ENCODE assay signal across 9 cellular contexts in genomic region chr15:45790325-45790943, GRCh38.
A peak's percentile ranks its signal among the peaks of the same experiment; 100 is the strongest.
DNase-seq lines count a peak whose midpoint lies in the region; ATAC-seq lines count a peak whose summit lies in the region.
"Had no signal": no experiment of that assay in that cellular context is flagged by ENCODE, and none has a peak within 500 bp of the region (broad histone marks: within the 10 kb centered on the region; RNA-seq: fewer than 3 reads in every experiment).

No MANE protein-coding gene starts in this region.

- H3K4me3 Mint-ChIP-seq in stimulated activated naive CD8-positive, alpha-beta T cell treated with anti-CD3 and anti-CD28 coated beads, Interleukin-15, amount 100 ng/mL, for 72 hours: no peak overlapping the region
- H3K4me3 Mint-ChIP-seq: activated naive CD8-positive, alpha-beta T cell had no signal

- H3K9me3 Mint-ChIP-seq in stimulated activated naive CD8-positive, alpha-beta T cell treated with anti-CD3 and anti-CD28 coated beads, Interleukin-15, amount 100 ng/mL, for 72 hours: no peaks in the 10 kb centered on the region

- H3K27me3 Mint-ChIP-seq in stimulated activated naive CD8-positive, alpha-beta T cell treated with anti-CD3 and anti-CD28 coated beads, Interleukin-15, amount 100 ng/mL, for 72 hours: peaks cover 29% of the 10 kb centered on the region

- in situ Hi-C loops in SK-MEL-5 (cut with HindIII; ENCODE audit: low pct_unique_long_range_greater_than_20kb, low sequenced_read_pairs): no loop called here

- H3K27ac Mint-ChIP-seq in stimulated activated naive CD8-positive, alpha-beta T cell treated with anti-CD3 and anti-CD28 coated beads, Interleukin-15, amount 100 ng/mL, for 72 hours: no peak overlapping the region
- H3K27ac Mint-ChIP-seq: activated naive CD8-positive, alpha-beta T cell had no signal

- peak; percentile 1 for DNase-seq in stimulated activated CD4-positive, alpha-beta T cell treated with anti-CD3 and anti-CD28 coated beads, Interleukin-4, amount 100 ng/mL, for 1 hour
- DNase-seq in stimulated activated CD4-positive, alpha-beta T cell treated with anti-CD3 and anti-CD28 coated beads, Interleukin-4, amount 100 ng/mL, for 4 hours: no peak
- DNase-seq in HuH-7 (ENCODE audit: low spot score) (peak; percentile 29), SK-MEL-5 (ENCODE audit: low read depth, low spot score) (peak; percentile 55), globus pallidus (ENCODE audit: low spot score) (peak; percentile 10), UCSD-AML1 (lab: John Stamatoyannopoulos, UW; ENCODE audit: unreplicated experiment) (no peak), GOT3 (lab: John Stamatoyannopoulos, UW) (no peak)
- DNase-seq in stimulated activated naive CD8-positive, alpha-beta T cell treated with anti-CD3 and anti-CD28 coated beads, Interleukin-15, amount 100 ng/mL, for 72 hours: no peak

- ATAC-seq in stimulated activated naive CD8-positive, alpha-beta T cell treated with anti-CD3 and anti-CD28 coated beads, Interleukin-15, amount 100 ng/mL, for 72 hours: peak; percentile 66

- no peaks in the 10 kb centered on the region for H3K4me1 Mint-ChIP-seq in stimulated activated naive CD8-positive, alpha-beta T cell treated with anti-CD3 and anti-CD28 coated beads, Interleukin-15, amount 100 ng/mL, for 72 hours

Comparison
In these comparisons a context has a peak if more than half of its experiments do, and no peak if none do; other contexts are left out.
1. DNase-seq: peak in stimulated activated CD4-positive, alpha-beta T cell treated with anti-CD3 and anti-CD28 coated beads, Interleukin-4, amount 100 ng/mL, for 1 hour (single experiment), HuH-7 (single experiment), SK-MEL-5 (single experiment) and globus pallidus (single experiment); none in stimulated activated CD4-positive, alpha-beta T cell treated with anti-CD3 and anti-CD28 coated beads, Interleukin-4, amount 100 ng/mL, for 4 hours (0 of 2), stimulated activated naive CD8-positive, alpha-beta T cell treated with anti-CD3 and anti-CD28 coated beads, Interleukin-15, amount 100 ng/mL, for 72 hours (0 of 2), UCSD-AML1 (single experiment) and GOT3 (single experiment).